ENCODE assay signal across 23 cellular contexts in the genomic region with DNA sequence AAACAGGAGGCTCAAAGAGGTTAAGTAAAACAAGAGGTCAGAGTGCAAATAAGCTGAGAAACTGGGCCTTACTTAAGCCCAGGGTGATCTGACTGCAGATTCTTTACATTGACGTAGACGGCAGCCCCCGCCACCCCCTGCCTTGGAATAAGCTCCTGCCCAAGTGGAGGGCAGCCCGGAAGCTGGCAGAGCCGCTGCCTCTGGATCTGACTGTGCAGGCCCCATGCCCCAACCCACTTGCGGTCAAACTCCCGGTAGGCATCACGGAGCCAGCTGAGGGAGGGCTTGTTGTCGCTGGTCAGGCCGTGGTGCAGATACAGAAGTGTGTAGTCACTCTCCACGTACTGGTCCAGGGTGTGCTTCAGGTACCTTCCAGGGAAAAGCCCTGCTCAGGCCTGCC. TPM values are rescaled to one million over a fixed set of nuclear protein-coding genes. Genes with fewer than 3 reads are reported as not detected.
DNase-seq lines count a peak whose midpoint lies in the region; ATAC-seq and TF ChIP-seq lines count a peak whose summit lies in the region.
"Had no signal": no experiment of that assay in that cellular context is flagged by ENCODE, and none has a peak within 500 bp of the region (broad histone marks: within the 10 kb centered on the region; RNA-seq: fewer than 3 reads in every experiment).

No MANE protein-coding gene starts in this region.

- peaks cover 83% of the 10 kb centered on the region for H3K36me3 ChIP-seq in left ventricle myocardium inferior
- H3K36me3 ChIP-seq in heart left ventricle = peaks cover 0 to 96% (median 70%) of the 10 kb centered on the region in 9 donors
- H3K36me3 ChIP-seq in vagina = peaks cover 0 to 64% of the 10 kb centered on the region in 2 donors
- H3K36me3 ChIP-seq: BE2C had no signal

- ATAC-seq in heart left ventricle (no peak), GM21786 (IDR thresholded peaks at IDR 0.05; ENCODE audit: unreplicated experiment) (no peak)
- ATAC-seq: GM12878, HepG2 had no signal

- TF ChIP-seq CTCF in left ventricle myocardium inferior (IDR thresholded peaks at IDR 0.05; ENCODE audit: borderline replicate concordance) = no peak
- no peak for TF ChIP-seq CTCF in heart left ventricle (IDR thresholded peaks at IDR 0.05)
- TF ChIP-seq CTCF in vagina (IDR thresholded peaks at IDR 0.05) = no peak

- WGBS in heart left ventricle, 4 donors = 92 to 94% (median 93%) methylated on average over 6 to 11 of the region's 11 CpGs

- DNase-seq in left ventricle myocardium inferior (no peak), heart left ventricle (no peak), vagina (ENCODE audit: extremely low spot score in 2 of 2) (no peak), NCI-H1417 (lab: John Stamatoyannopoulos, UW) (no peak)
- DNase-seq: BE2C; C1 segment of cervical spinal cord; CD4-positive, CD25-positive, alpha-beta regulatory T cell; CD8-positive, alpha-beta memory T cell; COR-L47; DMS 273 treated with DMSO at 0.1 percent for 48 hours; DMS53; DND-41; EL; GM23248; HCEC 1CT had no signal

- H3K4me1 ChIP-seq in left ventricle myocardium inferior = peaks cover 54% of the 10 kb centered on the region
- H3K4me1 ChIP-seq in heart left ventricle = peaks cover 0 to 45% (median 34%) of the 10 kb centered on the region in 12 donors
- peaks cover 29% of the 10 kb centered on the region for H3K4me1 ChIP-seq in vagina
- H3K4me1 ChIP-seq: BE2C had no signal

- H3K4me3 ChIP-seq in left ventricle myocardium inferior (no peak overlapping the region), heart left ventricle (no peak overlapping the region), vagina (no peak overlapping the region)
- H3K4me3 ChIP-seq: GM12878, GM23248 had no signal

- intact Hi-C loops in left ventricle myocardium inferior (cut with micrococcal nuclease) = no loop called here
- intact Hi-C loops in heart left ventricle (cut with DNase I) = loop anchor here in 1 of 10 donors (5.0 kb wide), 1 partner anchor 65 kb away; a partner anchor contains a TSS
- intact Hi-C loops in vagina (cut with DNase I) = no loop called here

- TF ChIP-seq POLR2A in heart left ventricle (IDR thresholded peaks at IDR 0.05) (no peak), vagina (IDR thresholded peaks at IDR 0.05) (no peak)

- H3K9me3 ChIP-seq in left ventricle myocardium inferior (replicated peaks) = no peaks in the 10 kb centered on the region
- no peaks in the 10 kb centered on the region for H3K9me3 ChIP-seq in heart left ventricle
- no peaks in the 10 kb centered on the region for H3K9me3 ChIP-seq in vagina
- H3K9me3 ChIP-seq: BE2C had no signal

- H3K27ac ChIP-seq in left ventricle myocardium inferior (replicated peaks) (peak overlapping the region; percentile 91), heart left ventricle (no peak overlapping the region), cingulate gyrus (ENCODE audit: low read depth, low read length) (peak overlapping the region; percentile 10), layer of hippocampus (ENCODE audit: low read depth, low read length) (peak overlapping the region; percentile 38), vagina (peak overlapping the region; percentile 37)
- H3K27ac ChIP-seq: GM23248 had no signal

- H3K27me3 ChIP-seq in left ventricle myocardium inferior (ENCODE audit: low read depth) (no peaks in the 10 kb centered on the region), heart left ventricle (no peaks in the 10 kb centered on the region), layer of hippocampus (ENCODE audit: control insufficient read depth, insufficient read depth, low read length) (no peaks in the 10 kb centered on the region), vagina (no peaks in the 10 kb centered on the region)
- H3K27me3 ChIP-seq: BE2C had no signal

RNA-seq across cellular contexts. Expression of a gene that starts 18.6 kb away (rescaled TPM):
- total RNA-seq in left ventricle myocardium inferior (101 TPM), heart left ventricle (100 to 1,000 TPM in 4 of 9 donors, 10 to 100 TPM in 5; 57.5 to 309 (median 78.9) TPM), vagina (80.3 TPM)
- 10 to 100 TPM; 38.8 to 58.0 TPM for polyA plus RNA-seq in heart left ventricle

RNA-seq across cellular contexts. Expression of a gene that starts 19.0 kb away (rescaled TPM):
- total RNA-seq in left ventricle myocardium inferior = 7.3 TPM
- 1 to 10 TPM; 5.3 to 10.0 (median 7.1) TPM for total RNA-seq in heart left ventricle
- 1 to 10 TPM; 5.6 to 8.5 TPM for polyA plus RNA-seq in heart left ventricle
- 12.5 TPM for total RNA-seq in vagina

RNA-seq across cellular contexts. Expression of a gene that starts 37.2 kb away (rescaled TPM):
- total RNA-seq in left ventricle myocardium inferior = not detected
- total RNA-seq in heart left ventricle = under 1 TPM in 2 of 9 donors, not detected in 7; 0.17 to 0.18 TPM
- polyA plus RNA-seq in heart left ventricle = under 1 TPM in 1 of 2 donors, not detected in 1; 0.08 TPM
- not detected for total RNA-seq in vagina
- total RNA-seq: A172; CD4-positive, CD25-positive, alpha-beta regulatory T cell; CD8-positive, alpha-beta memory T cell; G401; GM23248 had no signal
- polyA plus RNA-seq: CD4-positive, CD25-positive, alpha-beta regulatory T cell; CD8-positive, alpha-beta memory T cell; GM12878; GM23248; IgD-negative memory B cell had no signal

Comparison
In these comparisons a context has a peak if more than half of its experiments do, and no peak if none do; other contexts are left out.
1. H3K27ac ChIP-seq: peak in left ventricle myocardium inferior (single experiment), cingulate gyrus (single experiment), layer of hippocampus (single experiment) and vagina (single experiment); none in heart left ventricle (0 of 12).